ENCODE assay signal across 8 cellular contexts in genomic region chr22:20509344-20510047, GRCh38. TPM values are rescaled to one million over a fixed set of nuclear protein-coding genes. Genes with fewer than 3 reads are reported as not detected.
DNase-seq lines count a peak whose midpoint lies in the region; ATAC-seq and TF ChIP-seq lines count a peak whose summit lies in the region.

No MANE protein-coding gene starts in this region.

- peaks cover 38 to 73% (median 45%) of the 10 kb centered on the region in 3 donors for H3K4me1 ChIP-seq in esophagus squamous epithelium

- no peaks in the 10 kb centered on the region for H3K36me3 Mint-ChIP-seq in naive B cell

- peaks cover 49 to 71% (median 66%) of the 10 kb centered on the region in 3 donors for H3K4me1 Mint-ChIP-seq in naive B cell

- ATAC-seq in naive B cell (ENCODE audit: low read depth in 2 of 2), result peak; percentile 64 to 74

- TF ChIP-seq CTCF in esophagus squamous epithelium (IDR thresholded peaks at IDR 0.05), result no peak

- H3K9me3 Mint-ChIP-seq in naive B cell, result no peaks in the 10 kb centered on the region

- peak overlapping the region; percentile 88 to 99 (median 97) for H3K4me3 Mint-ChIP-seq in naive B cell

- H3K9me3 ChIP-seq in esophagus squamous epithelium, result no peaks in the 10 kb centered on the region

- TF ChIP-seq POLR2A in esophagus squamous epithelium (IDR thresholded peaks at IDR 0.05), result peak in 2 of 4 donors; percentile 49 to 63

- intact Hi-C loops in esophagus squamous epithelium (cut with DNase I), result no loop called here

- H3K27ac ChIP-seq in esophagus squamous epithelium, result peak overlapping the region; percentile 97 to 99 (median 99)
- H3K27ac ChIP-seq in temporal lobe (ENCODE audit: low read depth, low read length), result peak overlapping the region; percentile 57

- H3K27me3 Mint-ChIP-seq in naive B cell, result no peaks in the 10 kb centered on the region

- peak; percentile 91 for DNase-seq in Daoy (ENCODE audit: low read depth)
- DNase-seq in NCI-H226, result peak; percentile 81
- DNase-seq in activated T-cell treated with anti-CD3 and anti-CD28 coated beads for 4 hours, result peak; percentile 60
- DNase-seq in esophagus squamous epithelium (lab: John Stamatoyannopoulos, UW), result no peak
- peak; percentile 56 for DNase-seq in naive B cell
- no peak for DNase-seq in NCI-H2029 treated with DMSO at 0.1 percent for 48 hours (lab: John Stamatoyannopoulos, UW)
- no peak for DNase-seq in DMS53 treated with DMSO at 0.1 percent for 48 hours (lab: John Stamatoyannopoulos, UW; ENCODE audit: unreplicated experiment)

- peak overlapping the region; percentile 83 to 98 (median 90) for H3K27ac Mint-ChIP-seq in naive B cell

- no peaks in the 10 kb centered on the region for H3K27me3 ChIP-seq in esophagus squamous epithelium

- 4 to 10% methylated on average over 7 of the region's 7 CpGs for WGBS in esophagus squamous epithelium, 2 donors

- no peaks in the 10 kb centered on the region for H3K36me3 ChIP-seq in esophagus squamous epithelium

- H3K4me3 ChIP-seq in esophagus squamous epithelium, result peak overlapping the region; percentile 82 to 99 (median 94)

RNA-seq across cellular contexts. Expression of gene MED15, which starts 2.1 kb away (rescaled TPM):
- 23.4 and 24.5 TPM in 2 replicates for total RNA-seq in Daoy (2014; rRNA removed; shearing (Covaris generic))
- total RNA-seq in esophagus squamous epithelium (10 to 100 TPM; 31.6 to 51.4 (median 46.1) TPM), temporal lobe (12.5 TPM)
- 10 to 100 TPM in 5 of 6 donors, 1 to 10 TPM in 1; 7.3 to 41.8 (median 17.1) TPM for polyA plus RNA-seq in naive B cell (ENCODE audit: low read depth in 6 of 6)

RNA-seq across cellular contexts. Expression of gene KLHL22, which starts 13.9 kb away (rescaled TPM):
- 7.4 and 31.1 TPM in 2 replicates for total RNA-seq in Daoy (2014; rRNA removed; shearing (Covaris generic))
- 10 to 100 TPM in 1 of 4 donors, 1 to 10 TPM in 3; 7.7 to 13.0 (median 8.3) TPM for total RNA-seq in esophagus squamous epithelium
- polyA plus RNA-seq in naive B cell (ENCODE audit: low read depth in 6 of 6), result 10 to 100 TPM in 5 of 6 donors, 1 to 10 TPM in 1; 4.7 to 24.3 (median 15.9) TPM
- 42.0 TPM for total RNA-seq in temporal lobe

Comparison
In these comparisons a context has a peak if more than half of its experiments do, and no peak if none do; other contexts are left out.
1. DNase-seq: peak in Daoy (single experiment), NCI-H226 (single experiment), activated T-cell treated with anti-CD3 and anti-CD28 coated beads for 4 hours (single experiment) and naive B cell (single experiment); none in esophagus squamous epithelium (single experiment), NCI-H2029 treated with DMSO at 0.1 percent for 48 hours (single experiment) and DMS53 treated with DMSO at 0.1 percent for 48 hours (single experiment).